In the genomic region with DNA sequence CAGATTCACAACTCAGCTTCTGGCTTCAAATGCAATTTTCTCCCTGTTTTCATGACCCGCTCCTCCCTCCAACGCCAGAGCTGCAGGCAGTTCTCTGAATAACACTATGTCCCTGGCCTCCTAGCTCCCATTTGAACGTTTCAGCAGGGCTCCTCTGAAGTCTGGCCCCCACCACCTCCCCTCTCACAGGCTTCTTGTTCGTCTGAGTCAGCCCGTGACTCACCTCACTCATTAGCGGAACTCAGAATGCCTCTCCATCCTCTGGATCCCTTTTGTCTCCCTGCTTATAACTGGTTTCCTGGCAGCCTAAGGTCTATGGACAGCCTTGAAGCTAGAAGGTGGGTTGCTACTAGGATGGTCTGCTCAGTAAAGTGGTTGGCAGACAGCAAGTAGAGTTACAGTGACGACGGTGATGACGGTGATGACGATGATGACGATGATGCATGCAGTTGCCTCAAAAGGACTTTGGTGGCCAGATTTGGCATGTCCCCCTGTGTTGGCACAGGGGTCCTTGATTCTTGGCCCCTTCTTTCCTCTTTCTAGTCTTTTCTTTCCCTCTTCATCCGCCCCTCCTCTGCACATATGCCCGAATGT, we compare ENCODE assay signal across 10 cellular contexts.
DNase-seq lines count a peak whose midpoint lies in the region; ATAC-seq and TF ChIP-seq lines count a peak whose summit lies in the region.
"Had no signal": no experiment of that assay in that cellular context is flagged by ENCODE, and none has a peak within 500 bp of the region (broad histone marks: within the 10 kb centered on the region; RNA-seq: fewer than 3 reads in every experiment).

No MANE protein-coding gene starts in this region.

- DNase-seq in Calu3, result peak; percentile 44
- DNase-seq in HT1080 (ENCODE audit: low read depth), result peak; percentile 95
- DNase-seq in caudate nucleus (lab: John Stamatoyannopoulos, UW), result peak in 24 of 61 donors; percentile 8 to 77 (median 29)
- DNase-seq in nucleus accumbens (lab: John Stamatoyannopoulos, UW), result peak in 32 of 56 donors; percentile 9 to 77 (median 33)
- DNase-seq in progenitor cell of endocrine pancreas (ENCODE audit: low spot score, unreplicated experiment), result no peak
- no peak for DNase-seq in NCI-H510A (lab: John Stamatoyannopoulos, UW)

- H3K27me3 Mint-ChIP-seq in Calu3 (ENCODE audit: unreplicated experiment), result peaks cover 1% of the 10 kb centered on the region
- H3K27me3 Mint-ChIP-seq in progenitor cell of endocrine pancreas, result peaks cover 1% of the 10 kb centered on the region

- H3K4me3 Mint-ChIP-seq in Calu3 (ENCODE audit: low read depth, unreplicated experiment) (no peak overlapping the region), progenitor cell of endocrine pancreas (ENCODE audit: low read depth) (no peak overlapping the region)

- TF ChIP-seq CTCF in Calu3 (IDR thresholded peaks at IDR 0.05; ENCODE audit: unreplicated experiment), result no peak
- no peak for TF ChIP-seq CTCF in progenitor cell of endocrine pancreas (IDR thresholded peaks at IDR 0.05; ENCODE audit: unreplicated experiment)

- H3K36me3 Mint-ChIP-seq in Calu3 (ENCODE audit: insufficient read depth, unreplicated experiment), result no peaks in the 10 kb centered on the region
- no peaks in the 10 kb centered on the region for H3K36me3 Mint-ChIP-seq in progenitor cell of endocrine pancreas (ENCODE audit: insufficient read depth)

- peak overlapping the region; percentile 24 for H3K27ac ChIP-seq in caudate nucleus (ENCODE audit: low read depth, low read length)
- H3K27ac ChIP-seq: cardiac muscle cell, HL-60 had no signal

- CTCF ChIA-PET in Calu3 (lab: Charles Lee), result interaction anchor here (0.6 kb wide), 1 partner anchor 84 kb away, joined by 4 read pairs; no protein-coding TSS in a partner anchor

- H3K27ac Mint-ChIP-seq in Calu3 (ENCODE audit: unreplicated experiment) (no peak overlapping the region), progenitor cell of endocrine pancreas (no peak overlapping the region)

- BruUV-seq in Calu3 (replicated peaks; lab: Mats Ljungman, UMichigan), result no TSS peak

- H3K9me3 Mint-ChIP-seq in Calu3 (ENCODE audit: low read depth, unreplicated experiment) (no peaks in the 10 kb centered on the region), progenitor cell of endocrine pancreas (ENCODE audit: low read depth) (no peaks in the 10 kb centered on the region)

- peaks cover 11% of the 10 kb centered on the region for H3K4me1 Mint-ChIP-seq in Calu3 (ENCODE audit: low read depth, unreplicated experiment)
- H3K4me1 Mint-ChIP-seq in progenitor cell of endocrine pancreas (ENCODE audit: low read depth), result peaks cover 4% of the 10 kb centered on the region

- intact Hi-C loops in Calu3 (cut with micrococcal nuclease; ENCODE audit: unreplicated experiment), result no loop called here

- ATAC-seq in GM19395 (IDR thresholded peaks at IDR 0.05; ENCODE audit: unreplicated experiment), result no peak
- ATAC-seq in HG03354 (IDR thresholded peaks at IDR 0.05; ENCODE audit: poor library complexity, severe bottlenecking, unreplicated experiment), result no peak

Comparison
In these comparisons a context has a peak if more than half of its experiments do, and no peak if none do; other contexts are left out.
1. DNase-seq: peak in Calu3 (single experiment), HT1080 (single experiment) and nucleus accumbens (32 of 56); none in progenitor cell of endocrine pancreas (single experiment) and NCI-H510A (single experiment).